ENCODE assay signal across 8 cellular contexts in the genomic region with DNA sequence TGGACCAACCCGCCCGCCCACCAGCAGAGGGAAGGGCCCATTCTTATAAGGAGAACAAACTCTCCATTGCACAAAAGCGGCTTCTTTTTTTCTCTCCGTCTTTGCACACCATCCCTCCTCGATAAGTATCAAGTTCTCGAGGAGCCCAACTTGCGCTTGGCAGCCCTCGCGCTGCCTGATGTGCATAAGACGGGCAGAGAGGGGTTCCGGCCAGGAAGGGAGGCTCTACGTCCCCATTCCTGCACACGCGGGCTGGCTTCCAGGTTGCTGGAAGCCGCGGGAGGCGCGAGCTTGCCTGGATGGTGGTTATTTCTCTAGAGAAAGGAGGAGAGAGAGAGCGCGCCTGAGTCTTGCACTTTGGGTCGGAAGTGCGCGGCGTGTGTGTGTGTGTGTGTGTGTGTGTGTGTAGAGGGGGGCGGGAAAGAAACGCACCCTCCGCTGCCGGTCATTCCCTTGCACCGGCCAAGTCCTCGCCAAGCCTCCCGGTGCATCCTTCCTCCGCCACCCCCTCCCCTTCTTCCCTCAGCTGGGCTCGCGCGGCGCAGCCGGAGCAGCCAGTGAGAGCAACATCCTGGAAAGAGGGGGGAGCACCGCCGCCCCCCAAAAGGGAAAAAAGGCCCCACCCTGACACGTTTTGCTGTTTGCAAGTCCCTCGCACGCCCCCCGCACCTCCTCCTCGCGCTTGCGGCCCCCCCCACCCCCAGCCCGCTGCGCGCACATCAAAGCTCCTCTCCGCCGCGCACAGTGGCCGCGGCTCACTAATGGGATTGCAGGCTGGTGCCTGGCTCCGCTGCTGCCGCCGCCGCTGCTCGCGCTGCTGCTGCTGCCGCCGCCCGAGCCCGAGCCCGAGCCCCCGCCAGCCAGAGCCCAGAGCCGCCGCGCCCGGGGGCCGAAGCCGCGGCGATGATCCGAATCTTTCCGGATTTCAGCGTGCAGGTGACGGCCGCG. TPM values are rescaled to one million over a fixed set of nuclear protein-coding genes. Genes with fewer than 3 reads are reported as not detected.
DNase-seq lines count a peak whose midpoint lies in the region; ATAC-seq and TF ChIP-seq lines count a peak whose summit lies in the region.

No MANE protein-coding gene starts in this region.

- no peaks in the 10 kb centered on the region for H3K9me3 Mint-ChIP-seq in activated T-cell treated with anti-CD3 and anti-CD28 coated beads, Interleukin-2, amount 50 U/mL, for 72 hours
- H3K9me3 Mint-ChIP-seq in progenitor cell of endocrine pancreas (ENCODE audit: low read depth) (no peaks in the 10 kb centered on the region), CD14-positive monocyte (peaks cover 0 to 18% (median 10%) of the 10 kb centered on the region in 7 donors)

- H3K9me3 ChIP-seq in T-helper 17 cell (ENCODE audit: control insufficient read depth, low read length, poor library complexity, severe bottlenecking) = no peaks in the 10 kb centered on the region

- no peak for ATAC-seq in activated T-cell treated with anti-CD3 and anti-CD28 coated beads, Interleukin-2, amount 50 U/mL, for 72 hours (replicated peaks in 1 of 2)
- ATAC-seq in T-helper 17 cell (no peak), left cardiac atrium (peak; percentile 7 to 39), HG03159 (IDR thresholded peaks at IDR 0.05; ENCODE audit: unreplicated experiment) (no peak)
- ATAC-seq in activated CD4-positive, CD25-positive, alpha-beta regulatory T cell treated with anti-CD3 and anti-CD28 coated beads, Interleukin-2, amount 50 U/mL, for 24 hours = no peak

- intact Hi-C loops in left cardiac atrium (cut with DNase I) (loop anchor here in 1 of 2 donors (10.0 kb wide), 2 partner anchors 99 to 219 kb away; no protein-coding TSS in a partner anchor), CD14-positive monocyte (cut with micrococcal nuclease) (no loop called here)

- peaks cover 5% of the 10 kb centered on the region for H3K4me1 Mint-ChIP-seq in activated T-cell treated with anti-CD3 and anti-CD28 coated beads, Interleukin-2, amount 50 U/mL, for 72 hours (ENCODE audit: low read depth)
- H3K4me1 Mint-ChIP-seq in T-helper 17 cell (peaks cover 15% of the 10 kb centered on the region), progenitor cell of endocrine pancreas (ENCODE audit: low read depth) (peaks cover 14% of the 10 kb centered on the region), CD14-positive monocyte (peaks cover 12% of the 10 kb centered on the region)

- TF ChIP-seq CTCF in progenitor cell of endocrine pancreas (IDR thresholded peaks at IDR 0.05; ENCODE audit: unreplicated experiment) = no peak
- no peak for TF ChIP-seq CTCF in CD14-positive monocyte (IDR thresholded peaks at IDR 0.05)

- peaks cover 59% of the 10 kb centered on the region for H3K27me3 Mint-ChIP-seq in activated T-cell treated with anti-CD3 and anti-CD28 coated beads, Interleukin-2, amount 50 U/mL, for 72 hours (ENCODE audit: low read depth)
- H3K27me3 Mint-ChIP-seq in T-helper 17 cell (peaks cover 76% of the 10 kb centered on the region), progenitor cell of endocrine pancreas (peaks cover 85% of the 10 kb centered on the region), CD14-positive monocyte (ENCODE audit: low read depth in 3 of 3) (peaks cover 66 to 81% (median 74%) of the 10 kb centered on the region in 3 donors)

- DNase-seq in activated T-cell treated with anti-CD3 and anti-CD28 coated beads, Interleukin-2, amount 50 U/mL, for 72 hours = no peak
- no peak for DNase-seq in activated T-cell treated with anti-CD3 and anti-CD28 coated beads, Interleukin-2, amount 50 U/mL, for 48 hours
- DNase-seq in T-helper 17 cell (no peak), left cardiac atrium (no peak), progenitor cell of endocrine pancreas (ENCODE audit: low spot score, unreplicated experiment) (peak; percentile 29), CD14-positive monocyte (ENCODE audit: low spot score) (no peak)

- peak overlapping the region; percentile 64 to 82 for H3K4me3 Mint-ChIP-seq in activated T-cell treated with anti-CD3 and anti-CD28 coated beads, Interleukin-2, amount 50 U/mL, for 72 hours
- H3K4me3 Mint-ChIP-seq in T-helper 17 cell = peak overlapping the region; percentile 84
- peak overlapping the region; percentile 73 for H3K4me3 Mint-ChIP-seq in progenitor cell of endocrine pancreas (ENCODE audit: low read depth)
- H3K4me3 Mint-ChIP-seq in CD14-positive monocyte = peak overlapping the region in 1 of 2 donors; percentile 81

- peaks cover 0 to 7% of the 10 kb centered on the region in 2 donors for H3K36me3 Mint-ChIP-seq in activated T-cell treated with anti-CD3 and anti-CD28 coated beads, Interleukin-2, amount 50 U/mL, for 72 hours (ENCODE audit: insufficient read depth in 2 of 2)
- H3K36me3 Mint-ChIP-seq in T-helper 17 cell (ENCODE audit: low read depth) (peaks cover 4% of the 10 kb centered on the region), progenitor cell of endocrine pancreas (ENCODE audit: insufficient read depth) (no peaks in the 10 kb centered on the region), CD14-positive monocyte (peaks cover 3 to 4% of the 10 kb centered on the region in 2 donors)

- no peak overlapping the region for H3K27ac Mint-ChIP-seq in activated T-cell treated with anti-CD3 and anti-CD28 coated beads, Interleukin-2, amount 50 U/mL, for 72 hours
- H3K27ac Mint-ChIP-seq in T-helper 17 cell (no peak overlapping the region), progenitor cell of endocrine pancreas (peak overlapping the region; percentile 86), CD14-positive monocyte (no peak overlapping the region)

RNA-seq across cellular contexts. Expression of a gene that starts 4.5 kb away (rescaled TPM):
- total RNA-seq in activated T-cell treated with anti-CD3 and anti-CD28 coated beads, Interleukin-2, amount 50 U/mL, for 72 hours = not detected
- total RNA-seq in T-helper 17 cell (not detected), left cardiac atrium (1 to 10 TPM; 2.4 TPM), progenitor cell of endocrine pancreas (5.2 and 6.1 TPM in 2 replicates)
- polyA plus RNA-seq in CD14-positive monocyte = not detected

Comparison
In these comparisons a context has a peak if more than half of its experiments do, and no peak if none do; other contexts are left out.
1. ATAC-seq: peak in left cardiac atrium (2 of 2); none in activated T-cell treated with anti-CD3 and anti-CD28 coated beads, Interleukin-2, amount 50 U/mL, for 72 hours (0 of 2), T-helper 17 cell (single experiment), activated CD4-positive, CD25-positive, alpha-beta regulatory T cell treated with anti-CD3 and anti-CD28 coated beads, Interleukin-2, amount 50 U/mL, for 24 hours (0 of 2) and HG03159 (single experiment).